ENCODE assay signal across 14 cellular contexts in the genomic region with DNA sequence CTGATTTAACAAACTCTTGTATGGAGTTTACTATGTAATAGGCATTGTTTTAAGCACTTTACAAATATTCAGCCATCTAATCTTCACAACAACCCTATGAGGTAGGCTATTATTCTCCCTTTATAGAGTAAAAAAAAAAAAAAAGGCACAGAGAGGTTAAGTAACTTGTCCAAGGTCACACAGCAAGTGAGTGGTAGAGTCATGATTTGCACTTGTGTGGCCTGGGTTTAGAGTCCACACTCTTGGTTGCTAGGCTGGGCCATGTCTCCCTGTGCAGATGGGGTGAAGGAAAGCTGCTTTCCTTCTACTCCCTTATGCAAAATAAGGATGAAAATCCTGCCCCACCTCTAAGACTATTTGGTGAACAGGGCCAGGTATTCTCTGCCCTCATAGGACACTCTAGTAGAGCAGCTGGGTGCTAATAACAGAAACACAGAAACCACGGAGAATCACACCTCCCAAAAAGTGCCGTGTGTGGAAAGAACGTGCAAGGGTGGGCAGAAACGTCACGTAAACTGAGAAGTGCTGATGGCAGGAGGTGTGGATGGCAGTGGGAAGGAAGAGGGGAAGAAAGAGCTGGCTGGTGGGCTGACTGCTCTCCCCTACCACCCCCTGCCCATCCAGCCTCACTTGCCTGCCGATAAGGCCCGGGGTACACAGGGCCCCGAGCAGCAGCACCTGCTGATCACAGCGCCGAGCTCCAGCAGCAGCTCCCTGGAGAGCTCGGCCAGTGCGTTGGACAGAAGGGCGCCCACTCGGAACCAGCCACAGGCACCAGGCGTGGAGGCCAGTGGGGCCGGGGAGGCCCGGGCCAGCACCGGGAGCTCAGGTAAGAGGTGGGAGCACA. TPM values are rescaled to one million over a fixed set of nuclear protein-coding genes. Genes with fewer than 3 reads are reported as not detected.
A peak's percentile ranks its signal among the peaks of the same experiment; 100 is the strongest.
DNase-seq lines count a peak whose midpoint lies in the region; ATAC-seq and FAIRE-seq lines count a peak whose summit lies in the region.
"Had no signal": no experiment of that assay in that cellular context is flagged by ENCODE, and none has a peak within 500 bp of the region (broad histone marks: within the 10 kb centered on the region; RNA-seq: fewer than 3 reads in every experiment).

No MANE protein-coding gene starts in this region.

- peak; percentile 40 for ATAC-seq in activated T-helper 17 cell treated with anti-CD3 and anti-CD28 coated beads, Interleukin-2, amount 50 U/mL, for 72 hours (replicated peaks)
- ATAC-seq in GM19467 (IDR thresholded peaks at IDR 0.05; ENCODE audit: unreplicated experiment) (no peak), HG02981 (IDR thresholded peaks at IDR 0.05; ENCODE audit: unreplicated experiment) (no peak)
- ATAC-seq: sciatic nerve, upper lobe of right lung had no signal

- CTCF ChIA-PET in activated CD4-positive, alpha-beta T cell treated with anti-CD3 and anti-CD28 coated beads, Interleukin-2, amount 10 ng/mL, durations not matched to agents 7 days and 5 days (lab: Charles Lee): interaction anchor here (0.6 to 3.9 kb wide), 5 partner anchors 24 to 76 kb away, joined by 3 to 24 read pairs (median 3); no protein-coding TSS in a partner anchor

- FAIRE-seq in GM19239 (lab: Jason Lieb, UNC): peak; percentile 88
- FAIRE-seq: islet of Langerhans had no signal

- H3K27me3 Mint-ChIP-seq in activated CD4-positive, alpha-beta T cell treated with anti-CD3 and anti-CD28 coated beads, Interleukin-2, amount 10 ng/mL, durations not matched to agents 7 days and 5 days: no peaks in the 10 kb centered on the region
- H3K27me3 Mint-ChIP-seq in activated T-helper 17 cell treated with anti-CD3 and anti-CD28 coated beads, Interleukin-2, amount 50 U/mL, for 72 hours: no peaks in the 10 kb centered on the region

- no peaks in the 10 kb centered on the region for H3K9me3 Mint-ChIP-seq in activated CD4-positive, alpha-beta T cell treated with anti-CD3 and anti-CD28 coated beads, Interleukin-2, amount 10 ng/mL, durations not matched to agents 7 days and 5 days
- H3K9me3 Mint-ChIP-seq in activated T-helper 17 cell treated with anti-CD3 and anti-CD28 coated beads, Interleukin-2, amount 50 U/mL, for 72 hours: no peaks in the 10 kb centered on the region

- H3K27ac Mint-ChIP-seq in activated CD4-positive, alpha-beta T cell treated with anti-CD3 and anti-CD28 coated beads, Interleukin-2, amount 10 ng/mL, durations not matched to agents 7 days and 5 days: peak overlapping the region; percentile 76
- H3K27ac Mint-ChIP-seq in activated T-helper 17 cell treated with anti-CD3 and anti-CD28 coated beads, Interleukin-2, amount 50 U/mL, for 72 hours: peak overlapping the region; percentile 88

- POLR2A ChIA-PET in activated CD4-positive, alpha-beta T cell treated with anti-CD3 and anti-CD28 coated beads, Interleukin-2, amount 10 ng/mL, durations not matched to agents 7 days and 5 days (lab: Charles Lee): interaction anchor here (0.6 kb wide), 1 partner anchor 51 kb away, joined by 3 read pairs; no protein-coding TSS in a partner anchor

- peaks cover 39% of the 10 kb centered on the region for H3K36me3 Mint-ChIP-seq in activated CD4-positive, alpha-beta T cell treated with anti-CD3 and anti-CD28 coated beads, Interleukin-2, amount 10 ng/mL, durations not matched to agents 7 days and 5 days (ENCODE audit: low read depth)
- H3K36me3 Mint-ChIP-seq in activated T-helper 17 cell treated with anti-CD3 and anti-CD28 coated beads, Interleukin-2, amount 50 U/mL, for 72 hours (ENCODE audit: low read depth): peaks cover 100% of the 10 kb centered on the region

- no peak for DNase-seq in activated CD4-positive, alpha-beta T cell treated with anti-CD3 and anti-CD28 coated beads, Interleukin-2, amount 10 ng/mL, durations not matched to agents 7 days and 5 days
- no peak for DNase-seq in activated CD4-positive, alpha-beta T cell treated with anti-CD3 and anti-CD28 coated beads, Interleukin-2, amount 50 U/mL, for 1 hour
- no peak for DNase-seq in GM19239 (ENCODE audit: insufficient read length, low spot score)
- DNase-seq in stimulated activated CD8-positive, alpha-beta memory T cell treated with anti-CD3 and anti-CD28 coated beads, Interleukin-15, amount 100 ng/mL, for 48 hours (ENCODE audit: low read depth in 2 of 2): peak; percentile 30 to 51
- no peak for DNase-seq in pons (ENCODE audit: low spot score)
- DNase-seq: DMS79, foreskin melanocyte, NCI-H2081, upper lobe of right lung had no signal

- H3K4me1 Mint-ChIP-seq in activated CD4-positive, alpha-beta T cell treated with anti-CD3 and anti-CD28 coated beads, Interleukin-2, amount 10 ng/mL, durations not matched to agents 7 days and 5 days: peaks cover 38% of the 10 kb centered on the region
- peaks cover 27% of the 10 kb centered on the region for H3K4me1 Mint-ChIP-seq in activated T-helper 17 cell treated with anti-CD3 and anti-CD28 coated beads, Interleukin-2, amount 50 U/mL, for 72 hours

- no peak overlapping the region for H3K4me3 Mint-ChIP-seq in activated CD4-positive, alpha-beta T cell treated with anti-CD3 and anti-CD28 coated beads, Interleukin-2, amount 10 ng/mL, durations not matched to agents 7 days and 5 days
- peak overlapping the region; percentile 60 for H3K4me3 Mint-ChIP-seq in activated T-helper 17 cell treated with anti-CD3 and anti-CD28 coated beads, Interleukin-2, amount 50 U/mL, for 72 hours

RNA-seq across cellular contexts. Expression of gene VPS13D, which starts 28.3 kb away (rescaled TPM):
- total RNA-seq in activated CD4-positive, alpha-beta T cell treated with anti-CD3 and anti-CD28 coated beads, Interleukin-2, amount 10 ng/mL, durations not matched to agents 7 days and 5 days: 10 to 100 TPM; 34.0 to 41.9 TPM
- total RNA-seq in activated T-helper 17 cell treated with anti-CD3 and anti-CD28 coated beads, Interleukin-2, amount 50 U/mL, for 72 hours: 10 to 100 TPM; 30.4 to 35.6 TPM

RNA-seq across cellular contexts. Expression of gene TNFRSF1B, which starts 34.8 kb away (rescaled TPM):
- total RNA-seq in activated CD4-positive, alpha-beta T cell treated with anti-CD3 and anti-CD28 coated beads, Interleukin-2, amount 10 ng/mL, durations not matched to agents 7 days and 5 days: 100 to 1,000 TPM; 167 to 190 TPM
- total RNA-seq in activated T-helper 17 cell treated with anti-CD3 and anti-CD28 coated beads, Interleukin-2, amount 50 U/mL, for 72 hours: 100 to 1,000 TPM; 291 to 379 TPM

Comparison
In these comparisons a context has a peak if more than half of its experiments do, and no peak if none do; other contexts are left out.
1. DNase-seq: peak in stimulated activated CD8-positive, alpha-beta memory T cell treated with anti-CD3 and anti-CD28 coated beads, Interleukin-15, amount 100 ng/mL, for 48 hours (2 of 2); none in activated CD4-positive, alpha-beta T cell treated with anti-CD3 and anti-CD28 coated beads, Interleukin-2, amount 10 ng/mL, durations not matched to agents 7 days and 5 days (single experiment), activated CD4-positive, alpha-beta T cell treated with anti-CD3 and anti-CD28 coated beads, Interleukin-2, amount 50 U/mL, for 1 hour (single experiment), GM19239 (single experiment) and pons (single experiment).